Comparison of ENCODE assay signal across 6 cellular contexts in genomic region chr19:45729774-45730388, GRCh38. TPM values are rescaled to one million over a fixed set of nuclear protein-coding genes. Genes with fewer than 3 reads are reported as not detected.
DNase-seq lines count a peak whose midpoint lies in the region; ATAC-seq, FAIRE-seq and TF ChIP-seq lines count a peak whose summit lies in the region.

No MANE protein-coding gene starts in this region.

- in situ Hi-C loops in astrocyte of the spinal cord (cut with HindIII; ENCODE audit: low sequenced_read_pairs): no loop called here

- no peak for ATAC-seq in naive thymus-derived CD4-positive, alpha-beta T cell
- ATAC-seq in GM18519 (IDR thresholded peaks at IDR 0.05; ENCODE audit: low FRiP score, unreplicated experiment): no peak

- no peak for DNase-seq in astrocyte of the spinal cord (ENCODE audit: low read depth, low spot score)
- DNase-seq in naive thymus-derived CD4-positive, alpha-beta T cell: peak in 1 of 9 donors; percentile 33
- DNase-seq in iPS-NIHi11 (ENCODE audit: low spot score): no peak
- no peak for DNase-seq in D721Med (ENCODE audit: insufficient read length, low spot score)

- peak overlapping the region; percentile 74 for H3K4me3 ChIP-seq in HUES48 (ENCODE audit: low read depth, low read length)
- H3K4me3 ChIP-seq in astrocyte of the spinal cord (ENCODE audit: low read depth, low read length): peak overlapping the region; percentile 82
- H3K4me3 ChIP-seq in naive thymus-derived CD4-positive, alpha-beta T cell (ENCODE audit: low read length): peak overlapping the region; percentile 96

- H3K27ac Mint-ChIP-seq in naive thymus-derived CD4-positive, alpha-beta T cell: peak overlapping the region; percentile 60 to 93 (median 91)

- H3K4me1 Mint-ChIP-seq in naive thymus-derived CD4-positive, alpha-beta T cell: peaks cover 27 to 41% (median 33%) of the 10 kb centered on the region in 7 donors

- no peaks in the 10 kb centered on the region for H3K36me3 ChIP-seq in HUES48 (ENCODE audit: control insufficient read depth, insufficient read depth, low read length)
- H3K36me3 ChIP-seq in naive thymus-derived CD4-positive, alpha-beta T cell (ENCODE audit: control insufficient read depth in 2 of 3, insufficient read depth in 3 of 3, low read length in 3 of 3): peaks cover 0 to 5% (median 0%) of the 10 kb centered on the region in 3 experiments

- TF ChIP-seq CTCF in astrocyte of the spinal cord (IDR thresholded peaks at IDR 0.05; ENCODE audit: low read depth, low read length): no peak
- no peak for TF ChIP-seq CTCF in D721Med (IDR thresholded peaks at IDR 0.05; ENCODE audit: insufficient read depth, missing control alignments)

- no peaks in the 10 kb centered on the region for H3K27me3 ChIP-seq in HUES48 (ENCODE audit: control insufficient read depth, insufficient read depth, low read length)
- H3K27me3 ChIP-seq in naive thymus-derived CD4-positive, alpha-beta T cell (ENCODE audit: control insufficient read depth in 2 of 2, insufficient read depth in 2 of 2, low read length in 2 of 2): no peaks in the 10 kb centered on the region

- peak overlapping the region; percentile 85 to 98 (median 92) for H3K4me3 Mint-ChIP-seq in naive thymus-derived CD4-positive, alpha-beta T cell

- CTCF ChIA-PET in naive thymus-derived CD4-positive, alpha-beta T cell (lab: Charles Lee): interaction anchor here (0.6 to 1.1 kb wide), 2 partner anchors 13 to 38 kb away, joined by 3 read pairs; partner anchors contain the start of gene QPCTL

- H3K36me3 Mint-ChIP-seq in naive thymus-derived CD4-positive, alpha-beta T cell: peaks cover 0 to 7% (median 3%) of the 10 kb centered on the region in 5 donors

- H3K9me3 ChIP-seq in HUES48 (ENCODE audit: control insufficient read depth, insufficient read depth, low read length): no peaks in the 10 kb centered on the region
- no peaks in the 10 kb centered on the region for H3K9me3 ChIP-seq in naive thymus-derived CD4-positive, alpha-beta T cell (ENCODE audit: control insufficient read depth in 2 of 3, low read length in 3 of 3)

- H3K27ac ChIP-seq in HUES48 (ENCODE audit: low read depth, low read length): peak overlapping the region; percentile 44
- H3K27ac ChIP-seq in naive thymus-derived CD4-positive, alpha-beta T cell (ENCODE audit: low read depth, low read length): peak overlapping the region; percentile 92

- no peaks in the 10 kb centered on the region for H3K9me3 Mint-ChIP-seq in naive thymus-derived CD4-positive, alpha-beta T cell

- H3K9ac ChIP-seq in HUES48 (ENCODE audit: low read depth, low read length): peak overlapping the region; percentile 50

- POLR2A ChIA-PET in naive thymus-derived CD4-positive, alpha-beta T cell (lab: Charles Lee): interaction anchor here (1.0 to 3.2 kb wide), 7 partner anchors 10 to 172 kb away, joined by 3 to 29 read pairs (median 3); partner anchors contain the start of genes MYPOP, QPCTL and SNRPD2

- intact Hi-C loops in naive thymus-derived CD4-positive, alpha-beta T cell (cut with micrococcal nuclease): loop anchor here (1.0 to 5.0 kb wide), 9 partner anchors 13 to 323 kb away; partner anchors contain the start of genes QPCTL (in 2 of the 2), SYMPK (in 2 of the 2), DMWD (in 1 of the 2) and IRF2BP1 (in 1 of the 2)

- FAIRE-seq in D721Med (lab: Jason Lieb, UNC): no peak

- peaks cover 7% of the 10 kb centered on the region for H3K4me1 ChIP-seq in HUES48 (ENCODE audit: control insufficient read depth, insufficient read depth, low read length)
- H3K4me1 ChIP-seq in naive thymus-derived CD4-positive, alpha-beta T cell (ENCODE audit: control insufficient read depth in 2 of 2, insufficient read depth in 2 of 2, low read length in 2 of 2): peaks cover 6 to 14% of the 10 kb centered on the region in 2 donors

- no peaks in the 10 kb centered on the region for H3K27me3 Mint-ChIP-seq in naive thymus-derived CD4-positive, alpha-beta T cell

RNA-seq across cellular contexts. Expression of gene FBXO46, which starts 0.8 kb away (rescaled TPM):
- 10 to 100 TPM; 21.2 to 52.9 (median 36.6) TPM for total RNA-seq in naive thymus-derived CD4-positive, alpha-beta T cell
- 10 to 100 TPM; 11.1 to 17.5 TPM for polyA plus RNA-seq in naive thymus-derived CD4-positive, alpha-beta T cell

RNA-seq across cellular contexts. Expression of gene MEIOSIN, which starts 3.4 kb away (rescaled TPM):
- not detected for total RNA-seq in naive thymus-derived CD4-positive, alpha-beta T cell
- polyA plus RNA-seq in naive thymus-derived CD4-positive, alpha-beta T cell: not detected

RNA-seq across cellular contexts. Expression of gene QPCTL, which starts 37.4 kb away (rescaled TPM):
- total RNA-seq in naive thymus-derived CD4-positive, alpha-beta T cell: 1 to 10 TPM; 6.1 to 8.9 (median 7.9) TPM
- 1 to 10 TPM; 1.2 to 1.9 TPM for polyA plus RNA-seq in naive thymus-derived CD4-positive, alpha-beta T cell

RNA-seq across cellular contexts. Expression of gene SNRPD2, which starts 38.1 kb away (rescaled TPM):
- total RNA-seq in naive thymus-derived CD4-positive, alpha-beta T cell: 100 to 1,000 TPM; 301 to 537 (median 405) TPM
- polyA plus RNA-seq in naive thymus-derived CD4-positive, alpha-beta T cell: 1,000 to 10,000 TPM; 1,209 to 1,262 TPM

RNA-seq across cellular contexts. Expression of gene SIX5, which starts 39.2 kb away (rescaled TPM):
- 1 to 10 TPM in 4 of 5 experiments, under 1 TPM in 1; 0.92 to 2.3 (median 1.1) TPM for total RNA-seq in naive thymus-derived CD4-positive, alpha-beta T cell
- under 1 TPM; 0.15 to 0.17 TPM for polyA plus RNA-seq in naive thymus-derived CD4-positive, alpha-beta T cell
